In the genomic region with DNA sequence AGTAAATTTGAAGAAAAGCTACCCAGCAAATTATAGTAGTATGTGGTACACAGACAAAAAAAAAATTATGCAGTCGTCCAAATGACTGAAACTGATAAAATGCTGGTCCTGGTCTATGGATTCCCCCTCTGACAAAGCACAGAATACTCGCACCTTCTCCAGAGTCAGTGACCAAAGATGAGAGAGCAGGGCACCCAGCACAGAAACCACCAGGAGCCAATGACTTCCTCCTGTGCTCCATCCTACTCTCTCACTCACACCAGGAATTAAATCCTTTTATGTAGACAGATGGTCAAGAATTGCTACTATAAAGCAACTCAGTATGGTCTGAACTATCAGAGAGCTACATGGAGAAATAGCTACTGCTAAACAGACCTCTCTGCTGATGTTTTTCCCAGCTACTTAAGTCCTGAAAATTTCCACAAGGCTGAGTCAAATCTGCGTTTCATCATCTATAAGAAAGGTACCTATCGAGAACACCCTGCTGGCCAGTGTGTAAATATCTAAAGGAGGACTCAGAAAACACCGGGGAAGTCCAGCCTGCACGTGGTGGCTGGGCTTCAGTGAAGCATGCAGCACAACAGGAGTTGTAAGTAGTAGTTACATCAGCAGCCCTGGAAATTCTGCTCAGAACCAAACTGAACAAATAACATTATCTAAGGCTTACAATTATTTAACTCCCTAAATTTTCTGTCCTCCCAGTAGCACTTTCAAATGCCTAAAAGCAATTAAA, we compare ENCODE assay signal across 8 cellular contexts.
DNase-seq lines count a peak whose midpoint lies in the region; ATAC-seq, FAIRE-seq and TF ChIP-seq lines count a peak whose summit lies in the region.
"Not testable (repeated sequence)": the region's sequence is repeated elsewhere in the genome, so short reads cannot be mapped to it uniquely, and the experiment has no call there.

No MANE protein-coding gene starts in this region.

- not testable (repeated sequence) for TF ChIP-seq CTCF in GM12865 (IDR thresholded peaks at IDR 0.05; ENCODE audit: insufficient read depth, low read depth, low read length, missing control alignments); bronchial epithelial cell (IDR thresholded peaks at IDR 0.05; ENCODE audit: insufficient read depth, low read length, severe bottlenecking); pancreas (IDR thresholded peaks at IDR 0.05)

- not testable (repeated sequence) for H3K4me1 ChIP-seq in pancreas

- ATAC-seq in GM19351 (IDR thresholded peaks at IDR 0.05; ENCODE audit: unreplicated experiment) (peak; percentile 90), GM21786 (IDR thresholded peaks at IDR 0.05; ENCODE audit: unreplicated experiment) (peak; percentile 88), HG02870 (IDR thresholded peaks at IDR 0.05; ENCODE audit: unreplicated experiment) (peak; percentile 80), HG03442 (IDR thresholded peaks at IDR 0.05; ENCODE audit: unreplicated experiment) (peak; percentile 87), pancreas (peak in 3 of 4 donors; percentile 65 to 81 (median 73))

- not testable (repeated sequence) for H3K9me3 ChIP-seq in pancreas

- H3K36me3 ChIP-seq in bronchial epithelial cell (ENCODE audit: control insufficient read depth, insufficient read depth, low read length); pancreas: not testable (repeated sequence)

- not testable (repeated sequence) for H3K27ac ChIP-seq in pancreas

- not testable (repeated sequence) for H3K27me3 ChIP-seq in bronchial epithelial cell (ENCODE audit: control insufficient read depth, insufficient read depth, low read length); pancreas

- intact Hi-C loops in pancreas (cut with DNase I), result not testable (repeated sequence)

- not testable (repeated sequence) for FAIRE-seq in bronchial epithelial cell (lab: Jason Lieb, UNC); pancreas (lab: Jason Lieb, UNC)

- 42 to 48% methylated on average over 5 to 6 of the region's 6 CpGs for WGBS in pancreas, 2 donors

- H3K4me3 ChIP-seq in GM12865 (ENCODE audit: low read depth, low read length); bronchial epithelial cell (ENCODE audit: low read depth, low read length); pancreas: not testable (repeated sequence)

- peak; percentile 65 for DNase-seq in GM12865 (ENCODE audit: low read depth)
- DNase-seq in OCI-M1 (lab: John Stamatoyannopoulos, UW), result peak; percentile 23
- DNase-seq in bronchial epithelial cell (ENCODE audit: low read depth), result peak; percentile 17
- DNase-seq in pancreas, result not testable (repeated sequence)
